ENCODE assay signal across 12 cellular contexts in genomic region chr17:65696739-65697394, GRCh38.
A peak's percentile ranks its signal among the peaks of the same experiment; 100 is the strongest.
DNase-seq lines count a peak whose midpoint lies in the region; ATAC-seq and TF ChIP-seq lines count a peak whose summit lies in the region.
"Had no signal": no experiment of that assay in that cellular context is flagged by ENCODE, and none has a peak within 500 bp of the region (broad histone marks: within the 10 kb centered on the region; RNA-seq: fewer than 3 reads in every experiment).

No MANE protein-coding gene starts in this region.

- H3K4me3 ChIP-seq in AG10803 (ENCODE audit: low read length), result no peak overlapping the region
- H3K4me3 ChIP-seq in choroid plexus epithelial cell (ENCODE audit: low read depth, low read length), result no peak overlapping the region
- no peak overlapping the region for H3K4me3 ChIP-seq in WERI-Rb-1 (ENCODE audit: low read depth, low read length)
- H3K4me3 ChIP-seq: pancreas had no signal

- no peak overlapping the region for H3K27ac Mint-ChIP-seq in neural crest cell (ENCODE audit: unreplicated experiment)
- H3K27ac Mint-ChIP-seq: activated naive CD4-positive, alpha-beta T cell treated with anti-CD3 and anti-CD28 coated beads, Interleukin-2, amount 50 U/mL, for 24 hours had no signal

- no peak overlapping the region for H3K27ac ChIP-seq in WERI-Rb-1
- H3K27ac ChIP-seq: pancreas had no signal

- DNase-seq in AG10803 (ENCODE audit: low read depth) (peak; percentile 58), NCI-H146 (lab: John Stamatoyannopoulos, UW) (peak; percentile 61), choroid plexus epithelial cell (ENCODE audit: low read depth) (peak; percentile 75), neural crest cell (ENCODE audit: low read depth, low spot score) (no peak), WERI-Rb-1 (no peak)
- no peak for DNase-seq in activated CD4-positive, CD25-positive, alpha-beta regulatory T cell treated with anti-CD3 and anti-CD28 coated beads, Interleukin-2, amount 50 U/mL, for 72 hours
- DNase-seq: activated CD4-positive, alpha-beta T cell treated with anti-CD3 and anti-CD28 coated beads, Interleukin-2, amount 50 U/mL, for 48 hours; CD8-positive, alpha-beta memory T cell; pancreas had no signal

- peaks cover 42% of the 10 kb centered on the region for H3K4me1 Mint-ChIP-seq in neural crest cell
- H3K4me1 Mint-ChIP-seq: CD8-positive, alpha-beta memory T cell had no signal

- H3K9me3 Mint-ChIP-seq in neural crest cell, result peaks cover 3% of the 10 kb centered on the region
- H3K9me3 Mint-ChIP-seq: activated naive CD4-positive, alpha-beta T cell treated with anti-CD3 and anti-CD28 coated beads, Interleukin-2, amount 50 U/mL, for 24 hours; CD8-positive, alpha-beta memory T cell had no signal

- peak overlapping the region; percentile 36 for H3K4me3 Mint-ChIP-seq in neural crest cell
- H3K4me3 Mint-ChIP-seq: activated naive CD4-positive, alpha-beta T cell treated with anti-CD3 and anti-CD28 coated beads, Interleukin-2, amount 50 U/mL, for 24 hours; CD8-positive, alpha-beta memory T cell had no signal

- no peaks in the 10 kb centered on the region for H3K27me3 ChIP-seq in WERI-Rb-1 (ENCODE audit: insufficient read depth, low read depth, severe bottlenecking)
- H3K27me3 ChIP-seq: pancreas had no signal

- no peak for ATAC-seq in GM18520 (IDR thresholded peaks at IDR 0.05; ENCODE audit: unreplicated experiment)
- no peak for ATAC-seq in HG03135 (IDR thresholded peaks at IDR 0.05; ENCODE audit: unreplicated experiment)

- no peaks in the 10 kb centered on the region for H3K27me3 Mint-ChIP-seq in neural crest cell (ENCODE audit: low read depth)
- H3K27me3 Mint-ChIP-seq: activated naive CD4-positive, alpha-beta T cell treated with anti-CD3 and anti-CD28 coated beads, Interleukin-2, amount 50 U/mL, for 24 hours had no signal

- H3K9me3 ChIP-seq in WERI-Rb-1 (ENCODE audit: severe bottlenecking), result no peaks in the 10 kb centered on the region
- H3K9me3 ChIP-seq: pancreas had no signal

- H3K36me3 ChIP-seq in WERI-Rb-1, result no peaks in the 10 kb centered on the region
- H3K36me3 ChIP-seq: pancreas had no signal

- H3K36me3 Mint-ChIP-seq in neural crest cell (ENCODE audit: low read depth), result peaks cover 6% of the 10 kb centered on the region
- H3K36me3 Mint-ChIP-seq: activated naive CD4-positive, alpha-beta T cell treated with anti-CD3 and anti-CD28 coated beads, Interleukin-2, amount 50 U/mL, for 24 hours had no signal

- no peak for TF ChIP-seq CTCF in AG10803 (conservative IDR thresholded peaks at IDR 0.05; ENCODE audit: low read length)
- TF ChIP-seq CTCF in choroid plexus epithelial cell (conservative IDR thresholded peaks at IDR 0.05; ENCODE audit: low read depth, low read length), result no peak
- TF ChIP-seq CTCF in neural crest cell (conservative IDR thresholded peaks at IDR 0.05), result no peak
- TF ChIP-seq CTCF in WERI-Rb-1 (IDR thresholded peaks at IDR 0.05; ENCODE audit: low read depth, low read length), result no peak

Comparison
In these comparisons a context has a peak if more than half of its experiments do, and no peak if none do; other contexts are left out.
1. DNase-seq: peak in AG10803 (single experiment), NCI-H146 (single experiment) and choroid plexus epithelial cell (single experiment); none in neural crest cell (single experiment), activated CD4-positive, CD25-positive, alpha-beta regulatory T cell treated with anti-CD3 and anti-CD28 coated beads, Interleukin-2, amount 50 U/mL, for 72 hours (single experiment) and WERI-Rb-1 (single experiment).